15 cellular contexts compared by ENCODE assay signal in genomic region chr13:49643003-49643651, GRCh38. TPM values are rescaled to one million over a fixed set of nuclear protein-coding genes. Genes with fewer than 3 reads are reported as not detected.
A peak's percentile ranks its signal among the peaks of the same experiment; 100 is the strongest.
DNase-seq lines count a peak whose midpoint lies in the region; ATAC-seq and TF ChIP-seq lines count a peak whose summit lies in the region.
"Had no signal": no experiment of that assay in that cellular context is flagged by ENCODE, and none has a peak within 500 bp of the region (broad histone marks: within the 10 kb centered on the region; RNA-seq: fewer than 3 reads in every experiment).

No MANE protein-coding gene starts in this region.

- peak; percentile 38 for DNase-seq in GDM1 (lab: John Stamatoyannopoulos, UW)
- peak; percentile 63 for DNase-seq in naive B cell
- DNase-seq in PC-9: no peak
- DNase-seq in ACHN: no peak
- no peak for DNase-seq in islet precursor cell
- DNase-seq: CD8-positive, alpha-beta memory T cell; NCI-H2171; retina had no signal

- no peaks in the 10 kb centered on the region for H3K36me3 Mint-ChIP-seq in naive B cell
- H3K36me3 Mint-ChIP-seq: CD8-positive, alpha-beta memory T cell had no signal

- H3K36me3 ChIP-seq in SU-DHL-6 (ENCODE audit: low read length): no peaks in the 10 kb centered on the region
- H3K36me3 ChIP-seq in PC-9 (ENCODE audit: low read depth): no peaks in the 10 kb centered on the region
- H3K36me3 ChIP-seq: vagina had no signal

- no peak overlapping the region for H3K27ac ChIP-seq in SU-DHL-6 (ENCODE audit: low read depth, low read length)
- H3K27ac ChIP-seq in PC-9: no peak overlapping the region

- no peak overlapping the region for H3K9ac ChIP-seq in SU-DHL-6 (ENCODE audit: low read length)

- intact Hi-C loops in PC-9 (cut with micrococcal nuclease; ENCODE audit: unreplicated experiment): no loop called here

- H4K20me1 ChIP-seq in SU-DHL-6 (ENCODE audit: low read depth, low read length) (no peaks in the 10 kb centered on the region), PC-9 (ENCODE audit: insufficient read depth) (no peaks in the 10 kb centered on the region)

- H3K27me3 Mint-ChIP-seq in naive B cell: no peaks in the 10 kb centered on the region

- in situ Hi-C loops in ACHN (cut with HindIII; ENCODE audit: low pct_ligation_motif_present, low pct_unique_long_range_greater_than_20kb, low sequenced_read_pairs): no loop called here

- peak; percentile 50 for ATAC-seq in HG02678 (IDR thresholded peaks at IDR 0.05; ENCODE audit: unreplicated experiment)
- peak; percentile 93 to 94 for ATAC-seq in naive B cell (ENCODE audit: low read depth in 2 of 2)
- no peak for ATAC-seq in GM18858 (IDR thresholded peaks at IDR 0.05; ENCODE audit: unreplicated experiment)

- peak overlapping the region; percentile 2 to 89 (median 46) for H3K27ac Mint-ChIP-seq in naive B cell
- H3K27ac Mint-ChIP-seq: activated T-helper 2 cell treated with anti-CD3 and anti-CD28 coated beads, Interferon-gamma antibody, Interleukin-2, Interleukin-4, amounts not matched to agents 10 μg/mL and 5 μg/mL and 100 μg/mL, durations not matched to agents 14 hours and 24 hours and 36 hours had no signal

- H2AFZ ChIP-seq in SU-DHL-6 (ENCODE audit: low read depth, low read length, severe bottlenecking) (no peak overlapping the region), PC-9 (no peak overlapping the region)

- peaks cover 19 to 53% (median 24%) of the 10 kb centered on the region in 3 donors for H3K4me1 Mint-ChIP-seq in naive B cell

- H3K4me2 ChIP-seq in SU-DHL-6 (ENCODE audit: low read depth, low read length, poor library complexity, severe bottlenecking): peak overlapping the region; percentile 13
- H3K4me2 ChIP-seq in PC-9: no peak overlapping the region

- H3K9me2 ChIP-seq in SU-DHL-6 (replicated peaks; ENCODE audit: insufficient read depth, low read length) (no peaks in the 10 kb centered on the region), PC-9 (ENCODE audit: insufficient read depth) (no peaks in the 10 kb centered on the region)

- H3K4me1 ChIP-seq in PC-9 (replicated peaks; ENCODE audit: insufficient read depth): peaks cover 24% of the 10 kb centered on the region

- H3K9me3 Mint-ChIP-seq in naive B cell: no peaks in the 10 kb centered on the region
- H3K9me3 Mint-ChIP-seq: activated T-helper 2 cell treated with anti-CD3 and anti-CD28 coated beads, Interferon-gamma antibody, Interleukin-2, Interleukin-4, amounts not matched to agents 10 μg/mL and 5 μg/mL and 100 μg/mL, durations not matched to agents 14 hours and 24 hours and 36 hours; CD8-positive, alpha-beta memory T cell had no signal

- TF ChIP-seq CTCF in SU-DHL-6 (IDR thresholded peaks at IDR 0.05; ENCODE audit: insufficient read depth, low read length, poor library complexity, severe bottlenecking) (no peak), PC-9 (conservative IDR thresholded peaks at IDR 0.05) (no peak)

- BruUV-seq in PC-9 (replicated peaks; lab: Mats Ljungman, UMichigan): no TSS peak

- H3K79me2 ChIP-seq in SU-DHL-6 (ENCODE audit: insufficient read depth, low read length) (no peaks in the 10 kb centered on the region), PC-9 (ENCODE audit: low read depth) (no peaks in the 10 kb centered on the region)

- CTCF ChIA-PET in PC-9 (lab: Charles Lee): no interaction called here

- H3K27me3 ChIP-seq in SU-DHL-6 (ENCODE audit: low read length) (no peaks in the 10 kb centered on the region), PC-9 (ENCODE audit: insufficient read depth, low read depth) (no peaks in the 10 kb centered on the region)
- H3K27me3 ChIP-seq: vagina had no signal

- peak overlapping the region; percentile 45 to 88 (median 66) for H3K4me3 Mint-ChIP-seq in naive B cell
- H3K4me3 Mint-ChIP-seq: CD8-positive, alpha-beta memory T cell had no signal

- H3K9me3 ChIP-seq in SU-DHL-6 (ENCODE audit: insufficient read depth, low read length) (no peaks in the 10 kb centered on the region), PC-9 (ENCODE audit: insufficient read depth, low read depth) (no peaks in the 10 kb centered on the region)
- H3K9me3 ChIP-seq: vagina had no signal

- H3K4me3 ChIP-seq in SU-DHL-6 (ENCODE audit: insufficient read depth, low read length, poor library complexity, severe bottlenecking): no peak overlapping the region
- no peak overlapping the region for H3K4me3 ChIP-seq in PC-9
- H3K4me3 ChIP-seq: vagina had no signal

- H3F3A ChIP-seq in SU-DHL-6 (ENCODE audit: insufficient read depth) (no peaks in the 10 kb centered on the region), PC-9 (ENCODE audit: insufficient read depth, low read depth) (no peaks in the 10 kb centered on the region)

- POLR2A ChIA-PET in PC-9 (lab: Charles Lee; ENCODE audit: unreplicated experiment): no interaction called here

RNA-seq across cellular contexts. Expression of gene ARL11, which starts 14.8 kb away (rescaled TPM):
- 10 to 100 TPM in 4 of 6 donors, 1 to 10 TPM in 2; 6.1 to 39.6 (median 11.9) TPM for polyA plus RNA-seq in naive B cell (ENCODE audit: low read depth in 6 of 6)
- 3.5 and 3.7 TPM in 2 replicates for total RNA-seq in PC-9 (2021)
- total RNA-seq: bronchial epithelial cell, RPMI7951 had no signal

RNA-seq across cellular contexts. Expression of gene EBPL, which starts 48.2 kb away (rescaled TPM):
- polyA plus RNA-seq in naive B cell (ENCODE audit: low read depth in 6 of 6): 10 to 100 TPM; 41.4 to 77.2 (median 65.8) TPM
- 77.0 and 100 TPM in 2 replicates for total RNA-seq in PC-9 (2021)

RNA-seq across cellular contexts. Expression of gene RCBTB1, which starts 57.8 kb away (rescaled TPM):
- 10 to 100 TPM; 13.4 to 26.5 (median 16.5) TPM for polyA plus RNA-seq in naive B cell (ENCODE audit: low read depth in 6 of 6)
- 14.6 and 16.1 TPM in 2 replicates for total RNA-seq in PC-9 (2021)

Comparison
In these comparisons a context has a peak if more than half of its experiments do, and no peak if none do; other contexts are left out.
1. DNase-seq: peak in GDM1 (single experiment) and naive B cell (single experiment); none in PC-9 (0 of 2), ACHN (single experiment) and islet precursor cell (single experiment).